In genomic region chr1:121283587-121284180, GRCh38 we compare ENCODE assay signal across 7 cellular contexts.
DNase-seq lines count a peak whose midpoint lies in the region; FAIRE-seq and TF ChIP-seq lines count a peak whose summit lies in the region.
"Not testable (repeated sequence)": the region's sequence is repeated elsewhere in the genome, so short reads cannot be mapped to it uniquely, and the experiment has no call there.

No MANE protein-coding gene starts in this region.

- not testable (repeated sequence) for H4K8ac ChIP-seq in mesenchymal stem cell (ENCODE audit: low read length)

- H4K91ac ChIP-seq in mesenchymal stem cell (ENCODE audit: low read length) = not testable (repeated sequence)

- H3K18ac ChIP-seq in mesenchymal stem cell (ENCODE audit: low read depth in 1 of 2, low read length in 2 of 2) = not testable (repeated sequence)

- not testable (repeated sequence) for H2BK15ac ChIP-seq in mesenchymal stem cell (ENCODE audit: low read depth, poor library complexity, severe bottlenecking)

- not testable (repeated sequence) for TF ChIP-seq CTCF in bronchial epithelial cell (IDR thresholded peaks at IDR 0.05; ENCODE audit: insufficient read depth, low read length, severe bottlenecking); esophagus muscularis mucosa (IDR thresholded peaks at IDR 0.05)

- H3K23ac ChIP-seq in mesenchymal stem cell (ENCODE audit: low read length in 2 of 2) = not testable (repeated sequence)

- H3K4me1 ChIP-seq in adipocyte (ENCODE audit: control insufficient read depth, insufficient read depth, low read length); esophagus muscularis mucosa; mesenchymal stem cell (ENCODE audit: control insufficient read depth, insufficient read depth, low read depth, low read length): not testable (repeated sequence)

- H3K4me2 ChIP-seq in mesenchymal stem cell (ENCODE audit: low read length, poor library complexity, severe bottlenecking) = not testable (repeated sequence)

- intact Hi-C loops in esophagus muscularis mucosa (cut with DNase I) = not testable (repeated sequence)

- H3K4me3 ChIP-seq in adipocyte (ENCODE audit: low read length); bronchial epithelial cell (ENCODE audit: low read depth, low read length); esophagus muscularis mucosa; mesenchymal stem cell (ENCODE audit: insufficient read depth in 1 of 2, low read depth in 1 of 2, low read length in 2 of 2): not testable (repeated sequence)

- not testable (repeated sequence) for H3K79me1 ChIP-seq in mesenchymal stem cell (replicated peaks; ENCODE audit: low read length, poor library complexity, severe bottlenecking)

- H2AK5ac ChIP-seq in mesenchymal stem cell (ENCODE audit: low read length, severe bottlenecking) = not testable (repeated sequence)

- not testable (repeated sequence) for H2BK5ac ChIP-seq in mesenchymal stem cell (ENCODE audit: low read depth, low read length, poor library complexity, severe bottlenecking)

- not testable (repeated sequence) for H3K4ac ChIP-seq in mesenchymal stem cell (ENCODE audit: low read depth in 1 of 2, low read length in 2 of 2)

- FAIRE-seq in bronchial epithelial cell (lab: Jason Lieb, UNC) = not testable (repeated sequence)

- H3K14ac ChIP-seq in mesenchymal stem cell (ENCODE audit: low read length in 2 of 2) = not testable (repeated sequence)

- DNase-seq in ELR (ENCODE audit: low read depth) (peak; percentile 5), LHCN-M2 (ENCODE audit: low read depth) (peak; percentile 22), adipocyte (ENCODE audit: low read depth) (peak; percentile 16), bronchial epithelial cell (ENCODE audit: low read depth) (peak; percentile 37), esophagus muscularis mucosa (ENCODE audit: extremely low spot score) (peak; percentile 14), fibroblast of the conjunctiva (ENCODE audit: low read depth) (peak; percentile 3), mesenchymal stem cell (peak; percentile 14)

- H3K27me3 ChIP-seq in adipocyte (replicated peaks; ENCODE audit: control insufficient read depth, insufficient read depth, low read length); bronchial epithelial cell (ENCODE audit: control insufficient read depth, insufficient read depth, low read length); esophagus muscularis mucosa; mesenchymal stem cell (ENCODE audit: control insufficient read depth in 1 of 2, insufficient read depth in 1 of 2, low read length in 2 of 2): not testable (repeated sequence)

- H3K27ac ChIP-seq in esophagus muscularis mucosa (replicated peaks in 1 of 4); mesenchymal stem cell (ENCODE audit: low read length, poor library complexity, severe bottlenecking): not testable (repeated sequence)

- not testable (repeated sequence) for H3K9me3 ChIP-seq in adipocyte (ENCODE audit: control insufficient read depth, low read length); esophagus muscularis mucosa; mesenchymal stem cell (ENCODE audit: control insufficient read depth, low read length)

- not testable (repeated sequence) for H2BK12ac ChIP-seq in mesenchymal stem cell (ENCODE audit: low read length in 2 of 2)

- H3K9ac ChIP-seq in adipocyte (ENCODE audit: low read length); mesenchymal stem cell (ENCODE audit: low read length): not testable (repeated sequence)

- H3K36me3 ChIP-seq in adipocyte (ENCODE audit: control insufficient read depth, insufficient read depth, low read length, severe bottlenecking); bronchial epithelial cell (ENCODE audit: control insufficient read depth, insufficient read depth, low read length); esophagus muscularis mucosa; mesenchymal stem cell (ENCODE audit: control insufficient read depth in 1 of 2, insufficient read depth in 2 of 2, low read depth in 1 of 2, low read length in 2 of 2): not testable (repeated sequence)

- not testable (repeated sequence) for H2AFZ ChIP-seq in mesenchymal stem cell (ENCODE audit: low read depth, low read length)

- not testable (repeated sequence) for TF ChIP-seq EP300 in esophagus muscularis mucosa (IDR thresholded peaks at IDR 0.05)

- not testable (repeated sequence) for H2BK120ac ChIP-seq in mesenchymal stem cell (ENCODE audit: low read depth, low read length)

- TF ChIP-seq POLR2A in esophagus muscularis mucosa (IDR thresholded peaks at IDR 0.05; ENCODE audit: low read depth) = not testable (repeated sequence)
